Comparison of ENCODE assay signal across 14 cellular contexts in the genomic region with DNA sequence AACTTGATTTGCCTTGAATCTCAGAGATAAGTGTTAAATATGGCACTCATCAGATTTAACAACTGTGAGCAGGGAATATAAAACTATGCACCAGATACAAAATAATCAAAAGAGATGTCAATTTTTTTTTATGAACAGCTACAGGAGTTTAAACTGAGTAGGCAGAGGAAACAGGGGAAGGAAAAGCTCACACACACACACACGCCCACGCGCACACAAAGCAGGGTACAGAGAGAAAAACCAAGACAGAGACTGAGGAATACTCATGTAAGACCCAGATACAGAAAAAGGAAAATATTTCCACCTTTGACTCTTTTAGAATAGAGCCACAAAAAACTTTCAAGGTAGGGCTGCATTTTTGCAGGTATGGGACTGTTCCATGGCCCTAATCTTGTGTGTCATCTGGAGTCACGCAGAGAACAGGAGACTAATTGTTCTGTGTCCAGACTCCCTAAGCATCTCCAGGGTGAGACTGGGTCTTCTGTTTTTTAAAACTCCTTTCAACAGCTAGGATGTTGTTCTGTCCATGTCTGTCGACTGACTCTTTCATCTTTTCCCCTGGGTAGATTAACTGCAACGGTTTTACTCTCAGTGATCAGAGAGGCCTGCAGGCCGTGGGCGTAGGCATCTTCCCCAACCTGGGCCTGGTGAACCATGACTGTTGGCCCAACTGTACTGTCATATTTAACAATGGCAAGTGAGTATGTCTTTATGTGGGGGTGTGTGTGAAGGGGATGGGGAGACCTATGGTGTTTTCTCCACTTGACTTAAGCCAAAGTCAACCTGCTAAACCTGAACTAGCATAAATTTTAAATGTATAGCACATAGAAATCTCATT. TPM values are rescaled to one million over a fixed set of nuclear protein-coding genes. Genes with fewer than 3 reads are reported as not detected.
A peak's percentile ranks its signal among the peaks of the same experiment; 100 is the strongest.
DNase-seq lines count a peak whose midpoint lies in the region; ATAC-seq and TF ChIP-seq lines count a peak whose summit lies in the region.
"Had no signal": no experiment of that assay in that cellular context is flagged by ENCODE, and none has a peak within 500 bp of the region (broad histone marks: within the 10 kb centered on the region; RNA-seq: fewer than 3 reads in every experiment).

No MANE protein-coding gene starts in this region.

- peak; percentile 57 to 75 for ATAC-seq in activated naive CD4-positive, alpha-beta T cell treated with anti-CD3 and anti-CD28 coated beads, Interleukin-2, amount 50 U/mL, for 72 hours

- peak overlapping the region; percentile 43 to 88 for H3K27ac Mint-ChIP-seq in activated naive CD4-positive, alpha-beta T cell treated with anti-CD3 and anti-CD28 coated beads, Interleukin-2, amount 50 U/mL, for 72 hours
- no peak overlapping the region for H3K27ac Mint-ChIP-seq in chondrocyte (ENCODE audit: unreplicated experiment)
- H3K27ac Mint-ChIP-seq: type B pancreatic cell had no signal

- no peak for TF ChIP-seq POLR2A in sigmoid colon (IDR thresholded peaks at IDR 0.05)

- H3K9me3 ChIP-seq in left ventricle myocardium inferior (replicated peaks) (no peaks in the 10 kb centered on the region), thymus (ENCODE audit: control insufficient read depth) (no peaks in the 10 kb centered on the region), sigmoid colon (no peaks in the 10 kb centered on the region)
- H3K9me3 ChIP-seq: esophagus squamous epithelium had no signal

- TF ChIP-seq CTCF in left ventricle myocardium inferior (IDR thresholded peaks at IDR 0.05; ENCODE audit: borderline replicate concordance): no peak
- no peak for TF ChIP-seq CTCF in sigmoid colon (IDR thresholded peaks at IDR 0.05)
- no peak for TF ChIP-seq CTCF in chondrocyte (IDR thresholded peaks at IDR 0.05)

- H3K27ac ChIP-seq in left ventricle myocardium inferior (replicated peaks): peak overlapping the region; percentile 16
- H3K27ac ChIP-seq in thymus (ENCODE audit: low read depth): peak overlapping the region; percentile 25
- no peak overlapping the region for H3K27ac ChIP-seq in sigmoid colon
- H3K27ac ChIP-seq: esophagus squamous epithelium had no signal

- TF ChIP-seq EP300 in sigmoid colon (IDR thresholded peaks at IDR 0.05): no peak

- DNase-seq in left ventricle myocardium inferior (no peak), cardiac septum (ENCODE audit: low spot score) (no peak), AML-193 (lab: John Stamatoyannopoulos, UW) (no peak), sigmoid colon (no peak), chondrocyte (ENCODE audit: low spot score) (no peak)
- peak; percentile 3 to 7 for DNase-seq in activated naive CD4-positive, alpha-beta T cell treated with anti-CD3 and anti-CD28 coated beads, Interleukin-2, amount 50 U/mL, for 72 hours (ENCODE audit: low spot score in 2 of 2)
- DNase-seq in stimulated activated CD4-positive, alpha-beta T cell treated with anti-CD3 and anti-CD28 coated beads, Interleukin-15, amount 100 ng/mL, for 24 hours: peak; percentile 61
- DNase-seq: esophagus squamous epithelium, NCI-H526, small intestine had no signal

- H3K4me1 ChIP-seq in left ventricle myocardium inferior (peaks cover 29% of the 10 kb centered on the region), thymus (ENCODE audit: control insufficient read depth, insufficient read depth, low read length) (peaks cover 10% of the 10 kb centered on the region), sigmoid colon (no peaks in the 10 kb centered on the region)
- H3K4me1 ChIP-seq: esophagus squamous epithelium had no signal

- no peak overlapping the region for H3K4me3 Mint-ChIP-seq in chondrocyte (ENCODE audit: unreplicated experiment)
- H3K4me3 Mint-ChIP-seq: type B pancreatic cell had no signal

- H3K4me1 Mint-ChIP-seq in chondrocyte (ENCODE audit: low read depth): no peaks in the 10 kb centered on the region

- H3K36me3 ChIP-seq in left ventricle myocardium inferior (peaks cover 66% of the 10 kb centered on the region), thymus (ENCODE audit: control insufficient read depth, insufficient read depth) (no peaks in the 10 kb centered on the region), sigmoid colon (peaks cover 0 to 65% (median 0%) of the 10 kb centered on the region in 4 donors)
- H3K36me3 ChIP-seq: esophagus squamous epithelium had no signal

- peaks cover 6% of the 10 kb centered on the region for H3K27me3 Mint-ChIP-seq in chondrocyte (ENCODE audit: low read depth)

- intact Hi-C loops in left ventricle myocardium inferior (cut with micrococcal nuclease) (no loop called here), cardiac septum (cut with DNase I) (no loop called here), sigmoid colon (cut with DNase I) (no loop called here)

- H3K4me3 ChIP-seq in left ventricle myocardium inferior (no peak overlapping the region), thymus (ENCODE audit: low read length) (no peak overlapping the region), sigmoid colon (no peak overlapping the region)
- H3K4me3 ChIP-seq: esophagus squamous epithelium had no signal

- no peaks in the 10 kb centered on the region for H3K36me3 Mint-ChIP-seq in activated naive CD4-positive, alpha-beta T cell treated with anti-CD3 and anti-CD28 coated beads, Interleukin-2, amount 50 U/mL, for 72 hours
- no peaks in the 10 kb centered on the region for H3K36me3 Mint-ChIP-seq in chondrocyte (ENCODE audit: low read depth)
- H3K36me3 Mint-ChIP-seq: type B pancreatic cell had no signal

- no peaks in the 10 kb centered on the region for H3K9me3 Mint-ChIP-seq in activated naive CD4-positive, alpha-beta T cell treated with anti-CD3 and anti-CD28 coated beads, Interleukin-2, amount 50 U/mL, for 72 hours
- no peaks in the 10 kb centered on the region for H3K9me3 Mint-ChIP-seq in chondrocyte (ENCODE audit: low read depth)
- H3K9me3 Mint-ChIP-seq: type B pancreatic cell had no signal

- H3K27me3 ChIP-seq in left ventricle myocardium inferior (ENCODE audit: low read depth) (no peaks in the 10 kb centered on the region), thymus (ENCODE audit: control insufficient read depth, insufficient read depth) (no peaks in the 10 kb centered on the region), sigmoid colon (no peaks in the 10 kb centered on the region)

- 77% methylated on average over 8 of the region's 8 CpGs for WGBS in thymus
- WGBS in sigmoid colon, 2 donors: 70 to 91% methylated on average over 8 of the region's 8 CpGs

RNA-seq across cellular contexts. Expression of a gene that starts 23.0 kb away (rescaled TPM):
- total RNA-seq in left ventricle myocardium inferior (389 TPM), cardiac septum (295 TPM), sigmoid colon (10 to 100 TPM in 3 of 4 donors, 1 to 10 TPM in 1; 8.6 to 45.7 (median 32.8) TPM), chondrocyte (not detected in 3 replicates)
- total RNA-seq in activated naive CD4-positive, alpha-beta T cell treated with anti-CD3 and anti-CD28 coated beads, Interleukin-2, amount 50 U/mL, for 72 hours: not detected
- polyA plus RNA-seq in thymus (0.43 TPM), sigmoid colon (1 to 10 TPM in 1 of 3 donors, under 1 TPM in 1, not detected in 1; under 0.01 to 1.1 TPM)
- total RNA-seq: activated CD8-positive, alpha-beta memory T cell treated with anti-CD3 and anti-CD28 coated beads for 36 hours; G401 had no signal

RNA-seq across cellular contexts. Expression of a gene that starts 35.1 kb away (rescaled TPM):
- total RNA-seq in left ventricle myocardium inferior (21.2 TPM), cardiac septum (25.2 TPM), sigmoid colon (10 to 100 TPM; 27.7 to 48.2 (median 38.4) TPM), chondrocyte (22.8 to 29.3 TPM (median 25.3 TPM) in 3 replicates)
- total RNA-seq in activated naive CD4-positive, alpha-beta T cell treated with anti-CD3 and anti-CD28 coated beads, Interleukin-2, amount 50 U/mL, for 72 hours: 10 to 100 TPM in 1 of 2 donors, 1 to 10 TPM in 1; 1.3 to 11.7 TPM
- polyA plus RNA-seq in thymus (57.2 TPM), sigmoid colon (100 to 1,000 TPM in 1 of 3 donors, 10 to 100 TPM in 2; 42.1 to 129 (median 79.9) TPM)

RNA-seq across cellular contexts. Expression of a gene that starts 37.2 kb away (rescaled TPM):
- total RNA-seq in left ventricle myocardium inferior (not detected), cardiac septum (not detected), sigmoid colon (1 to 10 TPM in 1 of 4 donors, not detected in 3; 5.4 TPM), chondrocyte (not detected in 3 replicates)
- total RNA-seq in activated naive CD4-positive, alpha-beta T cell treated with anti-CD3 and anti-CD28 coated beads, Interleukin-2, amount 50 U/mL, for 72 hours: not detected
- polyA plus RNA-seq in thymus (1.4 TPM), sigmoid colon (over 10,000 TPM in 1 of 3 donors, 1,000 to 10,000 TPM in 2; 7,344 to 26,931 (median 8,536) TPM)
- total RNA-seq: activated CD8-positive, alpha-beta memory T cell treated with anti-CD3 and anti-CD28 coated beads for 36 hours; esophagus squamous epithelium; G401 had no signal

Comparison
In these comparisons a context has a peak if more than half of its experiments do, and no peak if none do; other contexts are left out.
1. DNase-seq: peak in activated naive CD4-positive, alpha-beta T cell treated with anti-CD3 and anti-CD28 coated beads, Interleukin-2, amount 50 U/mL, for 72 hours (2 of 2) and stimulated activated CD4-positive, alpha-beta T cell treated with anti-CD3 and anti-CD28 coated beads, Interleukin-15, amount 100 ng/mL, for 24 hours (single experiment); none in left ventricle myocardium inferior (single experiment), cardiac septum (single experiment), AML-193 (0 of 2), sigmoid colon (single experiment) and chondrocyte (single experiment).
2. H3K27ac ChIP-seq: peak in left ventricle myocardium inferior (single experiment) and thymus (single experiment); none in sigmoid colon (0 of 4).